In the genomic region with DNA sequence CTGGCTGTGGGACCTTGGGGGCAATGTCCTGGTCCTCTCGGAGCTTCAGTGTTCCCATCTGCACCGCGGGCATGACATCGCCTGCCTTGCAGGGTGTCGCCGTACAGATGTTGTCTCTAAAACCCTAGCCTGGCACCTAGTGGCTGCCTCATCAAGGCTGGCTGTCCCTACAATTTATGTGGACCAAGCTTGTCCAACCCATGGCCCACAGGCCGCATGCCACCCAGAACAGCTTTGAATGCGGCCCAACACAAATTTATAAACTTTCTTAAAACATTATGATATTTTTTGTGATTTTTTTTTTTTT, we compare ENCODE assay signal across 11 cellular contexts. TPM values are rescaled to one million over a fixed set of nuclear protein-coding genes. Genes with fewer than 3 reads are reported as not detected.
DNase-seq lines count a peak whose midpoint lies in the region; ATAC-seq and TF ChIP-seq lines count a peak whose summit lies in the region.
"Had no signal": no experiment of that assay in that cellular context is flagged by ENCODE, and none has a peak within 500 bp of the region (broad histone marks: within the 10 kb centered on the region; RNA-seq: fewer than 3 reads in every experiment).

No MANE protein-coding gene starts in this region.

- intact Hi-C loops in HCT116 (cut with micrococcal nuclease): no loop called here

- CTCF ChIA-PET in HCT116 (lab: Charles Lee): no interaction called here

- no peak overlapping the region for H3K27ac Mint-ChIP-seq in chondrocyte (ENCODE audit: unreplicated experiment)
- H3K27ac Mint-ChIP-seq: T-cell had no signal

- POLR2A ChIA-PET in HCT116 (lab: Charles Lee): no interaction called here

- no peaks in the 10 kb centered on the region for H3K36me3 Mint-ChIP-seq in chondrocyte (ENCODE audit: low read depth)
- H3K36me3 Mint-ChIP-seq: T-cell had no signal

- peak overlapping the region in 1 of 2 experiments; percentile 21 for H3K18ac ChIP-seq in mesenchymal stem cell (ENCODE audit: low read depth in 1 of 2, low read length in 2 of 2)

- H2BK120ac ChIP-seq in mesenchymal stem cell (ENCODE audit: low read depth, low read length): no peak overlapping the region

- no peak overlapping the region for H4K8ac ChIP-seq in mesenchymal stem cell (ENCODE audit: low read length)

- TF ChIP-seq POLR2A in HCT116 (IDR thresholded peaks at IDR 0.05; ENCODE audit: borderline replicate concordance, extremely low read depth, insufficient read depth, insufficient read length): no peak

- no peaks in the 10 kb centered on the region for H3K79me1 ChIP-seq in mesenchymal stem cell (replicated peaks; ENCODE audit: low read length, poor library complexity, severe bottlenecking)

- H2AFZ ChIP-seq in HCT116 (ENCODE audit: low read depth, low read length, poor library complexity, severe bottlenecking): peak overlapping the region; percentile 12
- no peak overlapping the region for H2AFZ ChIP-seq in mesenchymal stem cell (ENCODE audit: low read depth, low read length)

- H2BK15ac ChIP-seq in mesenchymal stem cell (ENCODE audit: low read depth, poor library complexity, severe bottlenecking): no peak overlapping the region

- H3K9me3 ChIP-seq in BLaER1 (peaks cover 13% of the 10 kb centered on the region), HCT116 (ENCODE audit: control insufficient read depth in 1 of 2, insufficient read depth in 1 of 2, low read depth in 1 of 2, low read length in 2 of 2) (no peaks in the 10 kb centered on the region), mesenchymal stem cell (ENCODE audit: control insufficient read depth, low read length) (peaks cover 3% of the 10 kb centered on the region)

- H3K27ac ChIP-seq in BLaER1 (peak overlapping the region; percentile 46; the same call in 1 of the 2 replicates), HCT116 (ENCODE audit: low read depth, low read length) (no peak overlapping the region), mesenchymal stem cell (ENCODE audit: low read length, poor library complexity, severe bottlenecking) (no peak overlapping the region)

- no peak for DNase-seq in HCT116 (ENCODE audit: low read depth, low spot score)
- peak; percentile 56 for DNase-seq in chondrocyte (ENCODE audit: low spot score)
- no peak for DNase-seq in mesenchymal stem cell
- DNase-seq in NCI-H2029 treated with DMSO at 0.1 percent for 48 hours (lab: John Stamatoyannopoulos, UW): no peak
- DNase-seq in NCI-H82 (lab: John Stamatoyannopoulos, UW): no peak
- DNase-seq in middle frontal gyrus (ENCODE audit: extremely low spot score, low spot score): no peak
- DNase-seq: DMS79 treated with DMSO at 0.1 percent for 48 hours, NCI-H1092, T-cell had no signal

- H2BK5ac ChIP-seq in mesenchymal stem cell (ENCODE audit: low read depth, low read length, poor library complexity, severe bottlenecking): no peak overlapping the region

- H3K4me2 ChIP-seq in BLaER1 (peak overlapping the region; percentile 72), HCT116 (ENCODE audit: low read length) (peak overlapping the region; percentile 33), mesenchymal stem cell (ENCODE audit: low read length, poor library complexity, severe bottlenecking) (no peak overlapping the region)

- no peak overlapping the region for H3K9ac ChIP-seq in BLaER1
- no peak overlapping the region for H3K9ac ChIP-seq in HCT116 (ENCODE audit: low read length)
- no peak overlapping the region for H3K9ac ChIP-seq in mesenchymal stem cell (ENCODE audit: low read length)

- no peaks in the 10 kb centered on the region for H3K79me2 ChIP-seq in HCT116 (ENCODE audit: insufficient read depth, low read length)

- H3K9me3 Mint-ChIP-seq in chondrocyte (ENCODE audit: low read depth): no peaks in the 10 kb centered on the region
- H3K9me3 Mint-ChIP-seq: T-cell had no signal

- H3K4ac ChIP-seq in mesenchymal stem cell (ENCODE audit: low read depth in 1 of 2, low read length in 2 of 2): peak overlapping the region in 1 of 2 experiments; percentile 20

- no peaks in the 10 kb centered on the region for H3K9me2 ChIP-seq in HCT116 (ENCODE audit: insufficient read depth)

- H3K4me1 Mint-ChIP-seq in chondrocyte (ENCODE audit: low read depth): peaks cover 17% of the 10 kb centered on the region
- H3K4me1 Mint-ChIP-seq: T-cell had no signal

- peak overlapping the region; percentile 40 for H2AK5ac ChIP-seq in mesenchymal stem cell (ENCODE audit: low read length, severe bottlenecking)

- no peak for TF ChIP-seq RAD21 in HCT116 (IDR thresholded peaks at IDR 0.05; ENCODE audit: low read depth)

- peak; percentile 37; the same call in 1 of the 2 replicates for ATAC-seq in HCT116
- ATAC-seq: K562, T-cell had no signal

- H4K20me1 ChIP-seq in BLaER1 (no peaks in the 10 kb centered on the region), HCT116 (ENCODE audit: insufficient read depth) (no peaks in the 10 kb centered on the region)

- no TSS peak for BruUV-seq in HCT116 (replicated peaks; lab: Mats Ljungman, UMichigan)

- TF ChIP-seq CTCF in HCT116 (IDR thresholded peaks at IDR 0.05 in 2 of 3, conservative IDR thresholded peaks at IDR 0.05 in 1 of 3; ENCODE audit: borderline replicate concordance in 1 of 3, insufficient read depth in 1 of 3, low read depth in 2 of 3, low read length in 2 of 3): no peak
- no peak for TF ChIP-seq CTCF in chondrocyte (IDR thresholded peaks at IDR 0.05)

- H3K4me1 ChIP-seq in BLaER1 (peaks cover 62% of the 10 kb centered on the region), HCT116 (ENCODE audit: control insufficient read depth in 1 of 2, insufficient read depth in 2 of 2, low read length in 2 of 2) (peaks cover 13 to 19% of the 10 kb centered on the region in 2 experiments), mesenchymal stem cell (ENCODE audit: control insufficient read depth, insufficient read depth, low read depth, low read length) (peaks cover 41% of the 10 kb centered on the region)

- H3K27me3 Mint-ChIP-seq in chondrocyte (ENCODE audit: low read depth): peaks cover 5% of the 10 kb centered on the region

- H3K36me3 ChIP-seq in BLaER1 (no peaks in the 10 kb centered on the region), HCT116 (ENCODE audit: control insufficient read depth in 1 of 2, insufficient read depth in 2 of 2, low read length in 2 of 2) (no peaks in the 10 kb centered on the region), mesenchymal stem cell (ENCODE audit: control insufficient read depth in 1 of 2, insufficient read depth in 2 of 2, low read depth in 1 of 2, low read length in 2 of 2) (no peaks in the 10 kb centered on the region)

- RAD21 ChIA-PET in HCT116 (lab: Charles Lee; ENCODE audit: low non-redundant PET in 1 of 2, low total read pairs in 2 of 2, uncharacterized antibody in 2 of 2, unreplicated experiment in 2 of 2): no interaction called here

- no peak overlapping the region for H3K23ac ChIP-seq in mesenchymal stem cell (ENCODE audit: low read length in 2 of 2)

- H3K14ac ChIP-seq in mesenchymal stem cell (ENCODE audit: low read length in 2 of 2): no peak overlapping the region

- WGBS in mesenchymal stem cell: 76% methylated on average over 6 of the region's 8 CpGs

- H3K4me3 ChIP-seq in BLaER1 (no peak overlapping the region), HCT116 (replicated peaks in 1 of 2; ENCODE audit: low read depth in 1 of 2, low read length in 2 of 2) (no peak overlapping the region), mesenchymal stem cell (ENCODE audit: insufficient read depth in 1 of 2, low read depth in 1 of 2, low read length in 2 of 2) (no peak overlapping the region)
- H3K4me3 ChIP-seq: K562 had no signal

- no peak overlapping the region for H3K4me3 Mint-ChIP-seq in chondrocyte (ENCODE audit: unreplicated experiment)
- H3K4me3 Mint-ChIP-seq: T-cell had no signal

- H2BK12ac ChIP-seq in mesenchymal stem cell (ENCODE audit: low read length in 2 of 2): peak overlapping the region in 1 of 2 experiments; percentile 13

- H3K27me3 ChIP-seq in BLaER1: no peaks in the 10 kb centered on the region
- H3K27me3 ChIP-seq in HCT116 (ENCODE audit: insufficient read depth, low read length): no peaks in the 10 kb centered on the region
- H3K27me3 ChIP-seq in mesenchymal stem cell (ENCODE audit: control insufficient read depth in 1 of 2, insufficient read depth in 1 of 2, low read length in 2 of 2): peaks cover 0 to 37% of the 10 kb centered on the region in 2 experiments

- H4K91ac ChIP-seq in mesenchymal stem cell (ENCODE audit: low read length): no peak overlapping the region

TF ChIP-seq in HCT116, 20 proteins besides CTCF, POLR2A, EP300 and RAD21 (continues in another document):
- TF ChIP-seq FOSL1 (IDR thresholded peaks at IDR 0.05; ENCODE audit: low read depth) (no peak), EGR1 (IDR thresholded peaks at IDR 0.05; ENCODE audit: low read depth) (no peak), ELF1 (IDR thresholded peaks at IDR 0.05; ENCODE audit: borderline replicate concordance, low read depth) (no peak), EZH2phosphoT487 (IDR thresholded peaks at IDR 0.05; ENCODE audit: borderline replicate concordance) (no peak), ZNF274 (IDR thresholded peaks at IDR 0.05; ENCODE audit: low read depth, low read length) (no peak), SRF (IDR thresholded peaks at IDR 0.05; ENCODE audit: low read depth) (no peak), SP1 (IDR thresholded peaks at IDR 0.05; ENCODE audit: low read depth) (no peak), TCF7L2 (IDR thresholded peaks at IDR 0.05; ENCODE audit: borderline replicate concordance, extremely low read depth, insufficient read depth, insufficient read length) (no peak), CEBPB (IDR thresholded peaks at IDR 0.05; ENCODE audit: low read depth) (no peak), JUND (IDR thresholded peaks at IDR 0.05) (no peak)
- TF ChIP-seq, protein P1, sequence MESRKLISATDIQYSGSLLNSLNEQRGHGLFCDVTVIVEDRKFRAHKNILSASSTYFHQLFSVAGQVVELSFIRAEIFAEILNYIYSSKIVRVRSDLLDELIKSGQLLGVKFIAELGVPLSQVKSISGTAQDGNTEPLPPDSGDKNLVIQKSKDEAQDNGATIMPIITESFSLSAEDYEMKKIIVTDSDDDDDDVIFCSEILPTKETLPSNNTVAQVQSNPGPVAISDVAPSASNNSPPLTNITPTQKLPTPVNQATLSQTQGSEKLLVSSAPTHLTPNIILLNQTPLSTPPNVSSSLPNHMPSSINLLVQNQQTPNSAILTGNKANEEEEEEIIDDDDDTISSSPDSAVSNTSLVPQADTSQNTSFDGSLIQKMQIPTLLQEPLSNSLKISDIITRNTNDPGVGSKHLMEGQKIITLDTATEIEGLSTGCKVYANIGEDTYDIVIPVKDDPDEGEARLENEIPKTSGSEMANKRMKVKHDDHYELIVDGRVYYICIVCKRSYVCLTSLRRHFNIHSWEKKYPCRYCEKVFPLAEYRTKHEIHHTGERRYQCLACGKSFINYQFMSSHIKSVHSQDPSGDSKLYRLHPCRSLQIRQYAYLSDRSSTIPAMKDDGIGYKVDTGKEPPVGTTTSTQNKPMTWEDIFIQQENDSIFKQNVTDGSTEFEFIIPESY (IDR thresholded peaks at IDR 0.05; ENCODE audit: extremely low read depth, insufficient replicate concordance, low read length): no peak

RNA-seq across cellular contexts. Expression of a gene that starts 18.3 kb away (rescaled TPM):
- total RNA-seq in HCT116 (2021; ENCODE audit: unreplicated experiment) (92.6 TPM), chondrocyte (193 to 202 TPM (median 194 TPM) in 3 replicates)
- 159 and 175 TPM in 2 replicates for polyA plus RNA-seq in HCT116 (2012)
- 27.8 TPM for polyA plus RNA-seq in mesenchymal stem cell (2013, experiment 1 of 2)
- polyA plus RNA-seq in mesenchymal stem cell (2013, experiment 2 of 2): 28.1 TPM
